ENCODE assay signal across 13 cellular contexts in genomic region chr6:78598966-78599365, GRCh38.
DNase-seq lines count a peak whose midpoint lies in the region; ATAC-seq and TF ChIP-seq lines count a peak whose summit lies in the region.
"Had no signal": no experiment of that assay in that cellular context is flagged by ENCODE, and none has a peak within 500 bp of the region (broad histone marks: within the 10 kb centered on the region; RNA-seq: fewer than 3 reads in every experiment).

No MANE protein-coding gene starts in this region.

- ATAC-seq in RWPE2 (ENCODE audit: low read depth) (peak; percentile 98), HG02938 (IDR thresholded peaks at IDR 0.05; ENCODE audit: unreplicated experiment) (no peak), HG03432 (IDR thresholded peaks at IDR 0.05; ENCODE audit: unreplicated experiment) (no peak)
- ATAC-seq: stimulated activated naive CD8-positive, alpha-beta T cell treated with anti-CD3 and anti-CD28 coated beads, Interleukin-15, amount 100 ng/mL, for 72 hours had no signal

- H3K36me3 ChIP-seq in RWPE2 (ENCODE audit: low read depth): no peaks in the 10 kb centered on the region
- H3K36me3 ChIP-seq: Peyer's patch had no signal

- DNase-seq in H4 (ENCODE audit: low spot score): peak; percentile 30
- DNase-seq in RWPE2 (ENCODE audit: low spot score): peak; percentile 78
- DNase-seq in fibroblast of mammary gland (ENCODE audit: low read depth): peak; percentile 92
- peak; percentile 100 for DNase-seq in renal cortical epithelial cell (ENCODE audit: low read depth)
- DNase-seq in activated CD4-positive, alpha-beta T cell treated with anti-CD3 and anti-CD28 coated beads, Interleukin-2, amount 50 U/mL, for 48 hours: no peak
- no peak for DNase-seq in SK-N-DZ (ENCODE audit: low spot score)
- DNase-seq: activated CD4-positive, alpha-beta T cell treated with anti-CD3 and anti-CD28 coated beads, Interleukin-2, amount 10 ng/mL, durations not matched to agents 7 days and 5 days; glutamatergic neuron; NCI-H2107; Peyer's patch; stimulated activated naive CD8-positive, alpha-beta T cell treated with anti-CD3 and anti-CD28 coated beads, Interleukin-15, amount 100 ng/mL, for 72 hours had no signal

- no peaks in the 10 kb centered on the region for H3K27me3 ChIP-seq in RWPE2 (ENCODE audit: insufficient read depth, poor library complexity, severe bottlenecking)
- H3K27me3 ChIP-seq: Peyer's patch had no signal

- peaks cover 24% of the 10 kb centered on the region for H3K4me1 ChIP-seq in RWPE2 (ENCODE audit: insufficient read depth, poor library complexity, severe bottlenecking)
- H3K4me1 ChIP-seq: Peyer's patch had no signal

- H3K4me3 ChIP-seq in RWPE2 (ENCODE audit: severe bottlenecking) (no peak overlapping the region), fibroblast of mammary gland (ENCODE audit: control insufficient read depth, low read depth, low read length) (no peak overlapping the region)
- H3K4me3 ChIP-seq: Peyer's patch had no signal

- peak overlapping the region; percentile 99 for H3K27ac ChIP-seq in RWPE2 (ENCODE audit: poor library complexity, severe bottlenecking)
- H3K27ac ChIP-seq: Peyer's patch had no signal

- no peaks in the 10 kb centered on the region for H3K9me3 ChIP-seq in RWPE2 (ENCODE audit: severe bottlenecking)
- H3K9me3 ChIP-seq: Peyer's patch had no signal

- TF ChIP-seq CTCF in RWPE2 (IDR thresholded peaks at IDR 0.05; ENCODE audit: poor library complexity, severe bottlenecking) (no peak), fibroblast of mammary gland (conservative IDR thresholded peaks at IDR 0.05; ENCODE audit: control insufficient read depth, insufficient read depth, low read depth, low read length) (no peak)

Comparison
In these comparisons a context has a peak if more than half of its experiments do, and no peak if none do; other contexts are left out.
1. DNase-seq: peak in H4 (single experiment), RWPE2 (single experiment), fibroblast of mammary gland (single experiment) and renal cortical epithelial cell (single experiment); none in activated CD4-positive, alpha-beta T cell treated with anti-CD3 and anti-CD28 coated beads, Interleukin-2, amount 50 U/mL, for 48 hours (0 of 2) and SK-N-DZ (single experiment).